Comparison of ENCODE assay signal across 1 cellular context in the genomic region with DNA sequence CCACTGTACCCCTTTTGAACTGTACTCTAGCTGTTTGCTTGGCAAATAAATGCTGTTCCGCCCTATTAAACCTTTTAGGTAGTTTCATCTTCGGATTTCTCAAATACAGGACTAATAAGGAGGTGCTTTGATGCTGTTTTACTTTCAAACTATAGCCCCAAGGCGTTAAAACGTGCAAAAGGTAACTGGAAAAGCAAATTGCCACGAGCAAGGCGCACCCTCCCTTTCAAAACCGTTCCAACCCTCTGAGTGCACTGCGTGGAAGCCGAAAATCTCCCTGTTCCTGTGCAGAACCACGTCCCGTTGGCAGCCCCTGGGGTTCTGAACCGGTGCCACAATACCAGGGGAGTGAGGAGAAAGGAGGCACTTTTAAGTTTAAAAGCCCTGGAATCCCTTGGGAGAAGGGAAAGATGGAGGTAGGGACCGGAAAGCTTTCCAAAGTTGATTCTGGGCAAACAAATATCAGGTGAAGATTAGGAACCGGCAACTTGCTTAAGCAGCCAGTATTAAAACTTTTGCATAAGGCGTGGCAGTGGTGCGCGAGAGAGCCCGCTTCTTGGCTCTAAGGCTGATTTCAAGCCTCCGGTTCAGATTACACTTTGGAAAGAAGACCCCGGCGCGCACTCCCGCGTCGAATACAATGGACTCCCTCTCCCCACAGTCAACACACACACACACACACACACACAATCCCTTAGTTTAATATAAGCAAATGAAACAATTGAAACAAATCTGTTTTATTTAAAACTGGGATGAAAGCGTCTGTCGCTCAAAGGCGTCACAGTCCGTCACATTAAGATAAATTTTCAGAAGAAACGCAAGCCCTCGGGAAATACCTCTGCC.
A peak's percentile ranks its signal among the peaks of the same experiment; 100 is the strongest.
TF ChIP-seq lines count a peak whose summit lies in the region.

No MANE protein-coding gene starts in this region.

TF ChIP-seq in H1, 55 proteins besides CTCF, POLR2A, EP300 and RAD21:
- TF ChIP-seq TCF12 (IDR thresholded peaks at IDR 0.05; ENCODE audit: low read depth, low read length) (0 out of 2 replicates have a peak, but pooled peaks have one; percentile 10), ASH2L (IDR thresholded peaks at IDR 0.05; ENCODE audit: low read length) (peak; percentile 43), BACH1 (IDR thresholded peaks at IDR 0.05; ENCODE audit: low read length) (no peak), SUZ12 (IDR thresholded peaks at IDR 0.05; ENCODE audit: low read length) (peak; percentile 53; the same call in 1 of the 2 replicates), KDM4A (IDR thresholded peaks at IDR 0.05; ENCODE audit: low read depth, low read length, severe bottlenecking) (peak; percentile 15), RXRA (IDR thresholded peaks at IDR 0.05; ENCODE audit: insufficient read depth, low read depth, low read length) (no peak), RNF2 (IDR thresholded peaks at IDR 0.05; ENCODE audit: borderline replicate concordance, low read depth, low read length, missing control alignments, poor library complexity, severe bottlenecking) (peak; percentile 96), EZH2 (IDR thresholded peaks at IDR 0.05; ENCODE audit: low read depth, low read length, severe bottlenecking) (peak; percentile 60), POLR2AphosphoS5 (IDR thresholded peaks at IDR 0.05; ENCODE audit: low read depth, low read length) (no peak)
